ENCODE assay signal across 14 cellular contexts in genomic region chr21:44653656-44654575, GRCh38. TPM values are rescaled to one million over a fixed set of nuclear protein-coding genes. Genes with fewer than 3 reads are reported as not detected.
DNase-seq lines count a peak whose midpoint lies in the region; ATAC-seq and TF ChIP-seq lines count a peak whose summit lies in the region.
"Had no signal": no experiment of that assay in that cellular context is flagged by ENCODE, and none has a peak within 500 bp of the region (broad histone marks: within the 10 kb centered on the region; RNA-seq: fewer than 3 reads in every experiment).

No MANE protein-coding gene starts in this region.

- peak; percentile 40 for DNase-seq in stimulated activated CD4-positive, alpha-beta T cell treated with anti-CD3 and anti-CD28 coated beads, Interleukin-4, amount 100 ng/mL, for 24 hours
- DNase-seq in stimulated activated CD4-positive, alpha-beta T cell treated with anti-CD3 and anti-CD28 coated beads, Interleukin-1b, Interleukin-23, amount 100 ng/mL, for 48 hours, result no peak
- DNase-seq in activated CD4-positive, alpha-beta T cell treated with anti-CD3 and anti-CD28 coated beads, Interleukin-2, amount 10 ng/mL, durations not matched to agents 24 days and 14 days, result peak; percentile 69
- DNase-seq in activated naive CD8-positive, alpha-beta T cell treated with anti-CD3 and anti-CD28 coated beads, Interleukin-2, amount 10 ng/mL, durations not matched to agents 7 days and 5 days, result no peak
- DNase-seq in stimulated activated naive CD8-positive, alpha-beta T cell treated with anti-CD3 and anti-CD28 coated beads, Interleukin-15, amount 100 ng/mL, for 72 hours, result no peak
- DNase-seq in nephron progenitor cell, result no peak
- DNase-seq: AML-193, mammary epithelial cell, NCI-H187, trophoblast cell had no signal

- no peaks in the 10 kb centered on the region for H3K27me3 Mint-ChIP-seq in activated CD4-positive, alpha-beta T cell treated with anti-CD3 and anti-CD28 coated beads, Interleukin-2, amount 10 ng/mL, durations not matched to agents 24 days and 14 days
- H3K27me3 Mint-ChIP-seq in activated naive CD8-positive, alpha-beta T cell treated with anti-CD3 and anti-CD28 coated beads, Interleukin-2, amount 10 ng/mL, durations not matched to agents 7 days and 5 days, result no peaks in the 10 kb centered on the region
- no peaks in the 10 kb centered on the region for H3K27me3 Mint-ChIP-seq in stimulated activated naive CD8-positive, alpha-beta T cell treated with anti-CD3 and anti-CD28 coated beads, Interleukin-15, amount 100 ng/mL, for 72 hours
- peaks cover 12% of the 10 kb centered on the region for H3K27me3 Mint-ChIP-seq in nephron progenitor cell (ENCODE audit: low read depth, poor library complexity)

- H3K4me1 Mint-ChIP-seq in activated CD4-positive, alpha-beta T cell treated with anti-CD3 and anti-CD28 coated beads, Interleukin-2, amount 10 ng/mL, durations not matched to agents 24 days and 14 days, result peaks cover 37% of the 10 kb centered on the region
- peaks cover 32% of the 10 kb centered on the region for H3K4me1 Mint-ChIP-seq in activated naive CD8-positive, alpha-beta T cell treated with anti-CD3 and anti-CD28 coated beads, Interleukin-2, amount 10 ng/mL, durations not matched to agents 7 days and 5 days
- peaks cover 75% of the 10 kb centered on the region for H3K4me1 Mint-ChIP-seq in stimulated activated naive CD8-positive, alpha-beta T cell treated with anti-CD3 and anti-CD28 coated beads, Interleukin-15, amount 100 ng/mL, for 72 hours
- peaks cover 8% of the 10 kb centered on the region for H3K4me1 Mint-ChIP-seq in nephron progenitor cell

- no peak for ATAC-seq in activated naive CD8-positive, alpha-beta T cell treated with anti-CD3 and anti-CD28 coated beads, Interleukin-2, amount 10 ng/mL, durations not matched to agents 7 days and 5 days (ENCODE audit: low read depth)
- peak; percentile 7 for ATAC-seq in stimulated activated naive CD8-positive, alpha-beta T cell treated with anti-CD3 and anti-CD28 coated beads, Interleukin-15, amount 100 ng/mL, for 72 hours
- ATAC-seq in HG03571 (IDR thresholded peaks at IDR 0.05; ENCODE audit: unreplicated experiment) (no peak), HG03108 (IDR thresholded peaks at IDR 0.05; ENCODE audit: unreplicated experiment) (no peak)

- peak overlapping the region; percentile 21 for H3K4me3 Mint-ChIP-seq in activated CD4-positive, alpha-beta T cell treated with anti-CD3 and anti-CD28 coated beads, Interleukin-2, amount 10 ng/mL, durations not matched to agents 24 days and 14 days
- no peak overlapping the region for H3K4me3 Mint-ChIP-seq in activated naive CD8-positive, alpha-beta T cell treated with anti-CD3 and anti-CD28 coated beads, Interleukin-2, amount 10 ng/mL, durations not matched to agents 7 days and 5 days
- peak overlapping the region in 1 of 2 donors; percentile 13 for H3K4me3 Mint-ChIP-seq in stimulated activated naive CD8-positive, alpha-beta T cell treated with anti-CD3 and anti-CD28 coated beads, Interleukin-15, amount 100 ng/mL, for 72 hours
- no peak overlapping the region for H3K4me3 Mint-ChIP-seq in nephron progenitor cell

- POLR2A ChIA-PET in activated naive CD8-positive, alpha-beta T cell treated with anti-CD3 and anti-CD28 coated beads, Interleukin-2, amount 10 ng/mL, durations not matched to agents 7 days and 5 days (lab: Charles Lee), result no interaction called here

- TF ChIP-seq CTCF in nephron progenitor cell (IDR thresholded peaks at IDR 0.05), result no peak

- peak overlapping the region; percentile 47 for H3K27ac Mint-ChIP-seq in activated CD4-positive, alpha-beta T cell treated with anti-CD3 and anti-CD28 coated beads, Interleukin-2, amount 10 ng/mL, durations not matched to agents 24 days and 14 days
- H3K27ac Mint-ChIP-seq in activated naive CD8-positive, alpha-beta T cell treated with anti-CD3 and anti-CD28 coated beads, Interleukin-2, amount 10 ng/mL, durations not matched to agents 7 days and 5 days, result peak overlapping the region; percentile 77
- peak overlapping the region; percentile 20 to 59 for H3K27ac Mint-ChIP-seq in stimulated activated naive CD8-positive, alpha-beta T cell treated with anti-CD3 and anti-CD28 coated beads, Interleukin-15, amount 100 ng/mL, for 72 hours
- no peak overlapping the region for H3K27ac Mint-ChIP-seq in nephron progenitor cell
- H3K27ac Mint-ChIP-seq: progenitor cell of endocrine pancreas had no signal

- peaks cover 39% of the 10 kb centered on the region for H3K36me3 Mint-ChIP-seq in activated CD4-positive, alpha-beta T cell treated with anti-CD3 and anti-CD28 coated beads, Interleukin-2, amount 10 ng/mL, durations not matched to agents 24 days and 14 days (ENCODE audit: low read depth)
- peaks cover 33% of the 10 kb centered on the region for H3K36me3 Mint-ChIP-seq in activated naive CD8-positive, alpha-beta T cell treated with anti-CD3 and anti-CD28 coated beads, Interleukin-2, amount 10 ng/mL, durations not matched to agents 7 days and 5 days
- peaks cover 7% of the 10 kb centered on the region for H3K36me3 Mint-ChIP-seq in nephron progenitor cell (ENCODE audit: low read depth)

- peaks cover 26% of the 10 kb centered on the region for H3K9me3 Mint-ChIP-seq in activated CD4-positive, alpha-beta T cell treated with anti-CD3 and anti-CD28 coated beads, Interleukin-2, amount 10 ng/mL, durations not matched to agents 24 days and 14 days
- peaks cover 36% of the 10 kb centered on the region for H3K9me3 Mint-ChIP-seq in activated naive CD8-positive, alpha-beta T cell treated with anti-CD3 and anti-CD28 coated beads, Interleukin-2, amount 10 ng/mL, durations not matched to agents 7 days and 5 days
- H3K9me3 Mint-ChIP-seq in stimulated activated naive CD8-positive, alpha-beta T cell treated with anti-CD3 and anti-CD28 coated beads, Interleukin-15, amount 100 ng/mL, for 72 hours, result peaks cover 17 to 55% of the 10 kb centered on the region in 2 donors
- peaks cover 43% of the 10 kb centered on the region for H3K9me3 Mint-ChIP-seq in nephron progenitor cell

- intact Hi-C loops in activated CD4-positive, alpha-beta T cell treated with anti-CD3 and anti-CD28 coated beads, Interleukin-2, amount 10 ng/mL, durations not matched to agents 24 days and 14 days (cut with micrococcal nuclease), result loop anchor here (10.0 kb wide), 1 partner anchor 271 kb away; the partner anchor contains the start of gene ITGB2

RNA-seq across cellular contexts. Expression of gene KRTAP12-4, which starts 0.5 kb away (rescaled TPM):
- not detected in 2 replicates for total RNA-seq in activated CD4-positive, alpha-beta T cell treated with anti-CD3 and anti-CD28 coated beads, Interleukin-2, amount 10 ng/mL, durations not matched to agents 24 days and 14 days
- not detected for total RNA-seq in activated naive CD8-positive, alpha-beta T cell treated with anti-CD3 and anti-CD28 coated beads, Interleukin-2, amount 10 ng/mL, durations not matched to agents 7 days and 5 days
- total RNA-seq: astrocyte, mammary epithelial cell, progenitor cell of endocrine pancreas had no signal

RNA-seq across cellular contexts. Expression of gene KRTAP12-3, which starts 3.8 kb away (rescaled TPM):
- not detected in 2 replicates for total RNA-seq in activated CD4-positive, alpha-beta T cell treated with anti-CD3 and anti-CD28 coated beads, Interleukin-2, amount 10 ng/mL, durations not matched to agents 24 days and 14 days
- not detected for total RNA-seq in activated naive CD8-positive, alpha-beta T cell treated with anti-CD3 and anti-CD28 coated beads, Interleukin-2, amount 10 ng/mL, durations not matched to agents 7 days and 5 days
- total RNA-seq: astrocyte, mammary epithelial cell, progenitor cell of endocrine pancreas had no signal

RNA-seq across cellular contexts. Expression of gene KRTAP10-11, which starts 7.7 kb away (rescaled TPM):
- not detected in 2 replicates for total RNA-seq in activated CD4-positive, alpha-beta T cell treated with anti-CD3 and anti-CD28 coated beads, Interleukin-2, amount 10 ng/mL, durations not matched to agents 24 days and 14 days
- total RNA-seq in activated naive CD8-positive, alpha-beta T cell treated with anti-CD3 and anti-CD28 coated beads, Interleukin-2, amount 10 ng/mL, durations not matched to agents 7 days and 5 days, result not detected
- total RNA-seq: astrocyte, mammary epithelial cell, progenitor cell of endocrine pancreas had no signal

RNA-seq across cellular contexts. Expression of gene KRTAP12-2, which starts 12.8 kb away (rescaled TPM):
- not detected in 2 replicates for total RNA-seq in activated CD4-positive, alpha-beta T cell treated with anti-CD3 and anti-CD28 coated beads, Interleukin-2, amount 10 ng/mL, durations not matched to agents 24 days and 14 days
- total RNA-seq in activated naive CD8-positive, alpha-beta T cell treated with anti-CD3 and anti-CD28 coated beads, Interleukin-2, amount 10 ng/mL, durations not matched to agents 7 days and 5 days, result not detected
- total RNA-seq: astrocyte, mammary epithelial cell, progenitor cell of endocrine pancreas had no signal

RNA-seq across cellular contexts. Expression of gene KRTAP10-10, which starts 16.8 kb away (rescaled TPM):
- not detected in 2 replicates for total RNA-seq in activated CD4-positive, alpha-beta T cell treated with anti-CD3 and anti-CD28 coated beads, Interleukin-2, amount 10 ng/mL, durations not matched to agents 24 days and 14 days
- total RNA-seq in activated naive CD8-positive, alpha-beta T cell treated with anti-CD3 and anti-CD28 coated beads, Interleukin-2, amount 10 ng/mL, durations not matched to agents 7 days and 5 days, result not detected
- total RNA-seq: astrocyte, mammary epithelial cell, progenitor cell of endocrine pancreas had no signal

Comparison
In these comparisons a context has a peak if more than half of its experiments do, and no peak if none do; other contexts are left out.
1. DNase-seq: peak in stimulated activated CD4-positive, alpha-beta T cell treated with anti-CD3 and anti-CD28 coated beads, Interleukin-4, amount 100 ng/mL, for 24 hours (single experiment) and activated CD4-positive, alpha-beta T cell treated with anti-CD3 and anti-CD28 coated beads, Interleukin-2, amount 10 ng/mL, durations not matched to agents 24 days and 14 days (single experiment); none in stimulated activated CD4-positive, alpha-beta T cell treated with anti-CD3 and anti-CD28 coated beads, Interleukin-1b, Interleukin-23, amount 100 ng/mL, for 48 hours (single experiment), activated naive CD8-positive, alpha-beta T cell treated with anti-CD3 and anti-CD28 coated beads, Interleukin-2, amount 10 ng/mL, durations not matched to agents 7 days and 5 days (single experiment), stimulated activated naive CD8-positive, alpha-beta T cell treated with anti-CD3 and anti-CD28 coated beads, Interleukin-15, amount 100 ng/mL, for 72 hours (0 of 2) and nephron progenitor cell (single experiment).